In genomic region chr19:48629297-48629598, GRCh38 we compare ENCODE assay signal across 16 cellular contexts. TPM values are rescaled to one million over a fixed set of nuclear protein-coding genes. Genes with fewer than 3 reads are reported as not detected.
DNase-seq lines count a peak whose midpoint lies in the region; ATAC-seq, FAIRE-seq and TF ChIP-seq lines count a peak whose summit lies in the region.
"Had no signal": no experiment of that assay in that cellular context is flagged by ENCODE, and none has a peak within 500 bp of the region (broad histone marks: within the 10 kb centered on the region; RNA-seq: fewer than 3 reads in every experiment).

No MANE protein-coding gene starts in this region.

- H3K27ac Mint-ChIP-seq in H9 (no peak overlapping the region; a peak in 1 of 7 replicates), astrocyte (ENCODE audit: unreplicated experiment) (no peak overlapping the region)
- no peak overlapping the region for H3K27ac Mint-ChIP-seq in activated CD4-positive, alpha-beta memory T cell treated with anti-CD3 and anti-CD28 coated beads for 36 hours
- H3K27ac Mint-ChIP-seq: activated CD4-positive, alpha-beta T cell treated with anti-CD3 and anti-CD28 coated beads, Interleukin-2, amount 10 ng/mL, durations not matched to agents 7 days and 5 days; activated naive CD4-positive, alpha-beta T cell treated with anti-CD3 and anti-CD28 coated beads, Interleukin-2, amount 10 ng/mL, durations not matched to agents 7 days and 5 days had no signal

- no peak overlapping the region for H2BK15ac ChIP-seq in H9 (ENCODE audit: low read depth, low read length)

- H3K4me3 ChIP-seq in astrocyte (ENCODE audit: insufficient read depth, low read depth, low read length) (no peak overlapping the region), mucosa of descending colon (no peak overlapping the region), tibial nerve (no peak overlapping the region), osteoblast (ENCODE audit: insufficient read depth, low read length) (no peak overlapping the region)

- no peak overlapping the region for H2BK5ac ChIP-seq in H9 (ENCODE audit: insufficient read length, low read length)

- H2BK20ac ChIP-seq in H9 (ENCODE audit: low read depth, low read length, poor library complexity, severe bottlenecking): no peak overlapping the region

- H3K9me3 Mint-ChIP-seq in H9 (no peaks in the 10 kb centered on the region; a peak in 1 of 5 replicates), astrocyte (ENCODE audit: unreplicated experiment) (no peaks in the 10 kb centered on the region)
- no peaks in the 10 kb centered on the region for H3K9me3 Mint-ChIP-seq in activated CD4-positive, alpha-beta memory T cell treated with anti-CD3 and anti-CD28 coated beads for 36 hours
- H3K9me3 Mint-ChIP-seq: activated CD4-positive, alpha-beta T cell treated with anti-CD3 and anti-CD28 coated beads, Interleukin-2, amount 10 ng/mL, durations not matched to agents 7 days and 5 days; activated naive CD4-positive, alpha-beta T cell treated with anti-CD3 and anti-CD28 coated beads, Interleukin-2, amount 10 ng/mL, durations not matched to agents 7 days and 5 days; neural crest cell; stimulated activated naive CD8-positive, alpha-beta T cell treated with anti-CD3 and anti-CD28 coated beads, Interleukin-15, amount 100 ng/mL, for 72 hours had no signal

- POLR2A ChIA-PET in activated CD4-positive, alpha-beta memory T cell treated with anti-CD3 and anti-CD28 coated beads for 36 hours (lab: Charles Lee): no interaction called here

- H3T11ph ChIP-seq in H9 (ENCODE audit: low read length): no peak overlapping the region

- H2BK120ac ChIP-seq in H9 (ENCODE audit: low read depth, low read length, poor library complexity, severe bottlenecking): no peak overlapping the region

- H3K36me3 ChIP-seq in astrocyte (ENCODE audit: insufficient read depth, low read length) (no peaks in the 10 kb centered on the region), mucosa of descending colon (ENCODE audit: low read depth) (peaks cover under 1% of the 10 kb centered on the region), tibial nerve (peaks cover 0 to 71% (median 0%) of the 10 kb centered on the region in 3 donors), osteoblast (ENCODE audit: insufficient read depth, low read length) (no peaks in the 10 kb centered on the region)

- H3K79me1 ChIP-seq in H9 (ENCODE audit: insufficient read depth, low read depth, low read length, poor library complexity, severe bottlenecking): no peaks in the 10 kb centered on the region

- H3K27ac ChIP-seq in H9 (ENCODE audit: insufficient read length, low read depth, low read length): no peak overlapping the region
- no peak overlapping the region for H3K27ac ChIP-seq in astrocyte (ENCODE audit: low read depth, low read length)
- H3K27ac ChIP-seq in tibial nerve: peak overlapping the region in 3 of 4 donors; percentile 35 to 81 (median 77)
- H3K27ac ChIP-seq in osteoblast (ENCODE audit: low read depth, low read length): no peak overlapping the region

- H3K4me3 Mint-ChIP-seq in H9 (peak overlapping the region in 1 of 2 experiments; percentile 82; a peak in 1 of 5 replicates), astrocyte (ENCODE audit: unreplicated experiment) (no peak overlapping the region)
- no peak overlapping the region for H3K4me3 Mint-ChIP-seq in activated CD4-positive, alpha-beta memory T cell treated with anti-CD3 and anti-CD28 coated beads for 36 hours
- H3K4me3 Mint-ChIP-seq: activated CD4-positive, alpha-beta T cell treated with anti-CD3 and anti-CD28 coated beads, Interleukin-2, amount 10 ng/mL, durations not matched to agents 7 days and 5 days; activated naive CD4-positive, alpha-beta T cell treated with anti-CD3 and anti-CD28 coated beads, Interleukin-2, amount 10 ng/mL, durations not matched to agents 7 days and 5 days; B cell; stimulated activated naive CD8-positive, alpha-beta T cell treated with anti-CD3 and anti-CD28 coated beads, Interleukin-15, amount 100 ng/mL, for 72 hours had no signal

- H2AFZ ChIP-seq in H9 (ENCODE audit: low read length) (no peak overlapping the region), astrocyte (ENCODE audit: low read depth, low read length) (no peak overlapping the region), osteoblast (ENCODE audit: low read length) (no peak overlapping the region)

- H3K4me1 Mint-ChIP-seq in H9: peaks cover 29 to 48% of the 10 kb centered on the region in 2 experiments
- no peaks in the 10 kb centered on the region for H3K4me1 Mint-ChIP-seq in astrocyte (ENCODE audit: low read depth, unreplicated experiment)
- H3K4me1 Mint-ChIP-seq in activated CD4-positive, alpha-beta memory T cell treated with anti-CD3 and anti-CD28 coated beads for 36 hours (ENCODE audit: low read depth): peaks cover 37% of the 10 kb centered on the region

- no peak overlapping the region for H2BK12ac ChIP-seq in H9 (ENCODE audit: insufficient read length, low read depth, low read length)

- H3K4me1 ChIP-seq in H9 (ENCODE audit: insufficient read depth, low read length): peaks cover 7% of the 10 kb centered on the region; the same call in 1 of the 2 replicates
- H3K4me1 ChIP-seq in astrocyte (ENCODE audit: insufficient read depth, low read length): peaks cover 17% of the 10 kb centered on the region
- peaks cover 67% of the 10 kb centered on the region for H3K4me1 ChIP-seq in mucosa of descending colon (ENCODE audit: low read depth)
- H3K4me1 ChIP-seq in tibial nerve: peaks cover 0 to 76% (median 37%) of the 10 kb centered on the region in 4 donors
- peaks cover 24% of the 10 kb centered on the region for H3K4me1 ChIP-seq in osteoblast (ENCODE audit: insufficient read depth, low read length)

- intact Hi-C loops in mucosa of descending colon (cut with DNase I, micrococcal nuclease): no loop called here
- intact Hi-C loops in activated CD4-positive, alpha-beta memory T cell treated with anti-CD3 and anti-CD28 coated beads for 36 hours (cut with micrococcal nuclease): no loop called here

- FAIRE-seq in astrocyte (lab: Jason Lieb, UNC): no peak

- TF ChIP-seq POLR2A in tibial nerve (IDR thresholded peaks at IDR 0.05): no peak

- peak overlapping the region; percentile 71 for H3K18ac ChIP-seq in H9 (ENCODE audit: insufficient read length, low read depth, low read length)

- no peak overlapping the region for H4K8ac ChIP-seq in H9 (replicated peaks; ENCODE audit: insufficient read length, low read depth, low read length)

- H4K91ac ChIP-seq in H9 (ENCODE audit: insufficient read length, low read depth, low read length): no peak overlapping the region

- H3K36me3 Mint-ChIP-seq in H9 (ENCODE audit: insufficient read depth in 1 of 3, low read depth in 3 of 3): peaks cover 5 to 28% (median 19%) of the 10 kb centered on the region in 3 experiments
- H3K36me3 Mint-ChIP-seq in astrocyte (ENCODE audit: low read depth, unreplicated experiment): peaks cover 5% of the 10 kb centered on the region
- H3K36me3 Mint-ChIP-seq in activated CD4-positive, alpha-beta memory T cell treated with anti-CD3 and anti-CD28 coated beads for 36 hours: peaks cover 7% of the 10 kb centered on the region

- TF ChIP-seq EP300 in tibial nerve (IDR thresholded peaks at IDR 0.05): no peak

- H3K27me3 Mint-ChIP-seq in H9 (ENCODE audit: low read depth) (no peaks in the 10 kb centered on the region), astrocyte (ENCODE audit: low read depth, unreplicated experiment) (no peaks in the 10 kb centered on the region)
- no peaks in the 10 kb centered on the region for H3K27me3 Mint-ChIP-seq in activated CD4-positive, alpha-beta memory T cell treated with anti-CD3 and anti-CD28 coated beads for 36 hours
- H3K27me3 Mint-ChIP-seq: activated CD4-positive, alpha-beta T cell treated with anti-CD3 and anti-CD28 coated beads, Interleukin-2, amount 10 ng/mL, durations not matched to agents 7 days and 5 days; activated naive CD4-positive, alpha-beta T cell treated with anti-CD3 and anti-CD28 coated beads, Interleukin-2, amount 10 ng/mL, durations not matched to agents 7 days and 5 days; B cell; stimulated activated naive CD8-positive, alpha-beta T cell treated with anti-CD3 and anti-CD28 coated beads, Interleukin-15, amount 100 ng/mL, for 72 hours had no signal

- no CpG with 5 or more reads among the region's 22 CpGs for WGBS in H9 (ENCODE audit: extremely low coverage, insufficient read length, low lambda C conversion rate)
- WGBS in tibial nerve, 2 donors: 88 to 90% methylated on average over 14 to 22 of the region's 22 CpGs

- H3K9me3 ChIP-seq in H9 (ENCODE audit: control insufficient read depth, low read depth, low read length) (no peaks in the 10 kb centered on the region), astrocyte (ENCODE audit: insufficient read depth, low read depth, low read length) (no peaks in the 10 kb centered on the region), mucosa of descending colon (no peaks in the 10 kb centered on the region), tibial nerve (no peaks in the 10 kb centered on the region), osteoblast (ENCODE audit: low read depth, low read length) (no peaks in the 10 kb centered on the region)

- no peak overlapping the region for H2AK5ac ChIP-seq in H9 (ENCODE audit: insufficient read length, low read length)

- no peak overlapping the region for H3K56ac ChIP-seq in H9 (ENCODE audit: insufficient read length, low read depth, low read length)

- no peak overlapping the region for H3K14ac ChIP-seq in H9 (ENCODE audit: insufficient read depth, low read length)

- TF ChIP-seq CTCF in H9 (conservative IDR thresholded peaks at IDR 0.05) (no peak), astrocyte (IDR thresholded peaks at IDR 0.05; ENCODE audit: insufficient read depth, low read depth, low read length) (no peak), mucosa of descending colon (IDR thresholded peaks at IDR 0.05) (no peak), tibial nerve (IDR thresholded peaks at IDR 0.05) (no peak), osteoblast (IDR thresholded peaks at IDR 0.05; ENCODE audit: extremely low read depth, low read depth, low read length) (no peak)

- CTCF ChIA-PET in activated CD4-positive, alpha-beta memory T cell treated with anti-CD3 and anti-CD28 coated beads for 36 hours (lab: Charles Lee): no interaction called here

- no peak overlapping the region for H4K5ac ChIP-seq in H9 (ENCODE audit: insufficient read length, low read depth, low read length)

- DNase-seq in H9 (no peak), astrocyte (ENCODE audit: low read depth) (no peak), mucosa of descending colon (peak in 2 of 3 donors; percentile 39 to 72), tibial nerve (ENCODE audit: low spot score in 2 of 2) (no peak), osteoblast (ENCODE audit: insufficient read length, low spot score, missing footprints) (no peak), cortex of kidney (lab: John Stamatoyannopoulos, UW) (no peak)
- no peak for DNase-seq in activated CD4-positive, alpha-beta memory T cell treated with anti-CD3 and anti-CD28 coated beads for 36 hours
- DNase-seq: activated CD4-positive, alpha-beta T cell treated with anti-CD3 and anti-CD28 coated beads, Interleukin-2, amount 10 ng/mL, durations not matched to agents 7 days and 5 days; activated naive CD4-positive, alpha-beta T cell treated with anti-CD3 and anti-CD28 coated beads, Interleukin-2, amount 10 ng/mL, durations not matched to agents 7 days and 5 days; activated T-cell treated with anti-CD3 and anti-CD28 coated beads for 4 hours; NCI-H1436 treated with DMSO at 0.1 percent for 48 hours; SW 1271 had no signal

- H3K4ac ChIP-seq in H9 (ENCODE audit: low read depth, low read length): no peak overlapping the region

- H3K9ac ChIP-seq in H9 (ENCODE audit: extremely low read depth, insufficient read length, low read length) (no peak overlapping the region), astrocyte (ENCODE audit: low read length) (no peak overlapping the region)

- H3K27me3 ChIP-seq in H9 (ENCODE audit: insufficient read depth, low read length): no peaks in the 10 kb centered on the region
- H3K27me3 ChIP-seq in astrocyte (ENCODE audit: insufficient read depth, low read length): no peaks in the 10 kb centered on the region
- H3K27me3 ChIP-seq in tibial nerve: no peaks in the 10 kb centered on the region
- H3K27me3 ChIP-seq in osteoblast (ENCODE audit: insufficient read depth, low read length): no peaks in the 10 kb centered on the region

- H3K79me2 ChIP-seq in H9 (ENCODE audit: insufficient read depth, low read length) (peaks cover 4% of the 10 kb centered on the region; the same call in 1 of the 2 replicates), astrocyte (ENCODE audit: insufficient read depth, low read length) (peaks cover 13% of the 10 kb centered on the region), osteoblast (ENCODE audit: insufficient read depth, low read length) (no peaks in the 10 kb centered on the region)

- H4K20me1 ChIP-seq in H9 (ENCODE audit: control insufficient read depth, insufficient read depth, insufficient read length) (no peaks in the 10 kb centered on the region), astrocyte (ENCODE audit: insufficient read depth, low read length) (peaks cover 4% of the 10 kb centered on the region), osteoblast (ENCODE audit: insufficient read depth, low read length) (peaks cover 4% of the 10 kb centered on the region)

- H3K4me2 ChIP-seq in H9 (ENCODE audit: insufficient read depth, insufficient read length, low read length) (peak overlapping the region; percentile 58), astrocyte (ENCODE audit: low read length) (peak overlapping the region; percentile 74), osteoblast (ENCODE audit: insufficient read depth, low read length) (no peak overlapping the region)

- peaks cover 14% of the 10 kb centered on the region for H3K23me2 ChIP-seq in H9 (ENCODE audit: insufficient read length, low read depth, low read length, poor library complexity, severe bottlenecking)

- ATAC-seq in mucosa of descending colon: no peak
- ATAC-seq: stimulated activated naive CD8-positive, alpha-beta T cell treated with anti-CD3 and anti-CD28 coated beads, Interleukin-15, amount 100 ng/mL, for 72 hours had no signal

- H3K23ac ChIP-seq in H9 (ENCODE audit: insufficient read length, low read depth, low read length): no peak overlapping the region

RNA-seq across cellular contexts. Expression of gene DBP, which starts 7.9 kb away (rescaled TPM):
- 11.4 and 12.6 TPM in 2 replicates for total RNA-seq in H9 (2021)
- 1.2 and 1.5 TPM in 2 replicates for total RNA-seq in astrocyte
- total RNA-seq in mucosa of descending colon: 10 to 100 TPM in 2 of 3 donors, 1 to 10 TPM in 1; 8.2 to 18.4 (median 11.1) TPM
- total RNA-seq in tibial nerve: 10 to 100 TPM in 2 of 4 donors, 1 to 10 TPM in 2; 2.4 to 20.1 (median 10.1) TPM
- total RNA-seq in osteoblast: 14.5 and 18.3 TPM in 2 replicates
- 10 to 100 TPM in 1 of 2 experiments, 1 to 10 TPM in 1; 8.3 to 10.4 TPM for total RNA-seq in activated CD4-positive, alpha-beta memory T cell treated with anti-CD3 and anti-CD28 coated beads for 36 hours

RNA-seq across cellular contexts. Expression of gene SPHK2, which starts 9.9 kb away (rescaled TPM):
- total RNA-seq in H9 (2021) (55.0 and 57.2 TPM in 2 replicates), astrocyte (25.4 and 29.4 TPM in 2 replicates), mucosa of descending colon (10 to 100 TPM; 37.9 to 54.8 (median 50.2) TPM), tibial nerve (10 to 100 TPM; 28.0 to 34.7 (median 30.1) TPM), osteoblast (13.0 and 13.3 TPM in 2 replicates)
- 10 to 100 TPM; 24.1 to 24.6 TPM for total RNA-seq in activated CD4-positive, alpha-beta memory T cell treated with anti-CD3 and anti-CD28 coated beads for 36 hours

RNA-seq across cellular contexts. Expression of gene RPL18, which starts 10.3 kb away (rescaled TPM):
- 1,855 and 1,874 TPM in 2 replicates for total RNA-seq in H9 (2021)
- total RNA-seq in astrocyte: 1,046 and 1,102 TPM in 2 replicates
- total RNA-seq in mucosa of descending colon: 1,000 to 10,000 TPM in 2 of 3 donors, 100 to 1,000 TPM in 1; 999 to 1,336 (median 1,270) TPM
- 1,000 to 10,000 TPM; 2,253 to 3,141 (median 2,490) TPM for total RNA-seq in tibial nerve
- 1,357 and 1,526 TPM in 2 replicates for total RNA-seq in osteoblast
- 1,000 to 10,000 TPM; 2,095 to 2,140 TPM for total RNA-seq in activated CD4-positive, alpha-beta memory T cell treated with anti-CD3 and anti-CD28 coated beads for 36 hours

RNA-seq across cellular contexts. Expression of gene FAM83E, which starts 14.4 kb away (rescaled TPM):
- total RNA-seq in H9 (2021): 9.2 and 9.5 TPM in 2 replicates
- total RNA-seq in astrocyte: 1.3 and 1.7 TPM in 2 replicates
- 100 to 1,000 TPM in 2 of 3 donors, 10 to 100 TPM in 1; 97.8 to 180 (median 175) TPM for total RNA-seq in mucosa of descending colon
- not detected for total RNA-seq in tibial nerve
- total RNA-seq in osteoblast: 0.29 TPM in 1 of 2 replicates, not detected in the other
- 1 to 10 TPM; 2.2 to 2.4 TPM for total RNA-seq in activated CD4-positive, alpha-beta memory T cell treated with anti-CD3 and anti-CD28 coated beads for 36 hours
- total RNA-seq: glomerular endothelial cell had no signal

RNA-seq across cellular contexts. Expression of gene CA11, which starts 16.7 kb away (rescaled TPM):
- total RNA-seq in H9 (2021): 102 and 107 TPM in 2 replicates
- total RNA-seq in astrocyte: 9.5 and 9.8 TPM in 2 replicates
- 10 to 100 TPM in 1 of 3 donors, 1 to 10 TPM in 2; 1.8 to 19.9 (median 3.7) TPM for total RNA-seq in mucosa of descending colon
- total RNA-seq in tibial nerve: 1 to 10 TPM; 3.1 to 5.4 (median 4.0) TPM
- 1.8 and 2.7 TPM in 2 replicates for total RNA-seq in osteoblast
- 10 to 100 TPM; 12.7 to 15.9 TPM for total RNA-seq in activated CD4-positive, alpha-beta memory T cell treated with anti-CD3 and anti-CD28 coated beads for 36 hours

Comparison
In these comparisons a context has a peak if more than half of its experiments do, and no peak if none do; other contexts are left out.
1. DNase-seq: peak in mucosa of descending colon (2 of 3); none in H9 (single experiment), astrocyte (single experiment), tibial nerve (0 of 2), osteoblast (single experiment), cortex of kidney (single experiment) and activated CD4-positive, alpha-beta memory T cell treated with anti-CD3 and anti-CD28 coated beads for 36 hours (single experiment).
2. H3K27ac ChIP-seq: peak in tibial nerve (3 of 4); none in H9 (single experiment), astrocyte (single experiment) and osteoblast (single experiment).